ENCODE assay signal across 1 cellular context in genomic region chr12:31728917-31729640, GRCh38.
A peak's percentile ranks its signal among the peaks of the same experiment; 100 is the strongest.
TF ChIP-seq lines count a peak whose summit lies in the region.

Gene AMN1 (minus strand): TSS chr12:31729021. CDS start chr12:31729008, 13 bp downstream.

TF ChIP-seq in GM12878, 131 proteins besides CTCF, POLR2A, EP300 and RAD21 (continued from another document and continues in another):
- TF ChIP-seq CUX1 (IDR thresholded peaks at IDR 0.05; ENCODE audit: insufficient replicate concordance, low read depth, low read length) (no peak), ZSCAN29 (IDR thresholded peaks at IDR 0.05) (no peak; the same call in 1 of the 2 replicates), CHD1 (IDR thresholded peaks at IDR 0.05; ENCODE audit: low read depth, low read length) (no peak), RBBP5 (conservative IDR thresholded peaks at IDR 0.05) (no peak), HCFC1 (IDR thresholded peaks at IDR 0.05; ENCODE audit: low read length) (peak; percentile 88), REST (IDR thresholded peaks at IDR 0.05; ENCODE audit: low read depth, low read length) (no peak), HSF1 (IDR thresholded peaks at IDR 0.05; ENCODE audit: low read depth, low read length) (0 out of 2 replicates have a peak, but pooled peaks have one; percentile 45), GATAD2B (conservative IDR thresholded peaks at IDR 0.05; ENCODE audit: low read depth) (peak; percentile 56), BACH1 (IDR thresholded peaks at IDR 0.05; ENCODE audit: borderline replicate concordance) (peak; percentile 27; the same call in 1 of the 2 replicates), SUZ12 (IDR thresholded peaks at IDR 0.05; ENCODE audit: unreplicated experiment) (no peak), ATF2 (IDR thresholded peaks at IDR 0.05; ENCODE audit: low read length) (peak; percentile 78), MLLT1 (IDR thresholded peaks at IDR 0.05) (peak; percentile 70), KDM1A (IDR thresholded peaks at IDR 0.05; ENCODE audit: borderline replicate concordance) (no peak), WRNIP1 (IDR thresholded peaks at IDR 0.05; ENCODE audit: borderline replicate concordance, low read depth, low read length) (no peak), MTA3 (IDR thresholded peaks at IDR 0.05; ENCODE audit: borderline replicate concordance, low read length) (no peak), ZNF24 (IDR thresholded peaks at IDR 0.05) (no peak), RAD51 (IDR thresholded peaks at IDR 0.05) (peak; percentile 45), ZNF687 (IDR thresholded peaks at IDR 0.05) (peak; percentile 80), PRDM15 (CRISPR knock-in tag; IDR thresholded peaks at IDR 0.05) (no peak), YBX1 (IDR thresholded peaks at IDR 0.05) (no peak), MXI1 (IDR thresholded peaks at IDR 0.05; ENCODE audit: low read depth, low read length) (peak; percentile 3; the same call in 1 of the 2 replicates), ZBTB40 (IDR thresholded peaks at IDR 0.05; ENCODE audit: borderline replicate concordance) (peak; percentile 72; the same call in 1 of the 2 replicates), NR2C2 (IDR thresholded peaks at IDR 0.05; ENCODE audit: borderline replicate concordance, control insufficient read depth, insufficient read length, low read depth) (no peak), TAF1 (IDR thresholded peaks at IDR 0.05; ENCODE audit: borderline replicate concordance, low read depth, low read length) (peak; percentile 44; the same call in 1 of the 2 replicates), EED (IDR thresholded peaks at IDR 0.05; ENCODE audit: low read depth) (peak; percentile 40), IKZF2 (IDR thresholded peaks at IDR 0.05) (peak; percentile 52 to 67), PML (IDR thresholded peaks at IDR 0.05; ENCODE audit: low read length) (no peak)
